ENCODE assay signal across 11 cellular contexts in the genomic region with DNA sequence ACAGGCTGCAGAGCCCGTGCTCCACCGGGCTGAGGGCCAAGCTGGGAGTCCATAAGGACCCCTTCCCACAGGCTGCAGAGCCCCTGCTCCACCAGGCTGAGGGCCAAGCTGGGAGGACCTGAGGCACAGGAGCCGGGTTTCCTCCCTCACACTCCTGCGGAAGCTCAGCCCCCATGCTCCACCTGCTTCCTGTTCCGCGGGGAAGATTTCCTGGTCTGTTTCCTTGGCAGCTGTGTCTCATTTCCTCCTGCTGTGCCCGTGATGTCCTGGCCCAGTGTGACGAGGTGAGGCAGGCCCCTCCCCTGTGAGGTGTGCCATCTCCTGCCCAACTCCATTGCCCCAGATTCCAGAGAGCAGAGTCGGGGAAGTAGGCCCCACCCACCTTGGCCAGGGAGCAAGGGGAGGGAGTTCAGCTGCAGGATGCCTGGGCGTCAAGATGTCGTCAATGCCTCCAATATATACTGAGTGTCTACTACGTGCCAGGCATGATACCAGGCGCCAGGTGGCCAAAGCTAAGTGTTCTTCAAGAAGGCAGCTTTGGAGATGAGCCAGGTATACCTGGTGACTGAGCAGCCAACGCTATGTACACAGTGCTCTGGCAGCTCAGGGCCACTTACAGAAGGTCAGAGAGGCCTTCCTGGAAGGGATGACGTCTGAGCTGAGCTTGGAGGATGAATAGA. TPM values are rescaled to one million over a fixed set of nuclear protein-coding genes. Genes with fewer than 3 reads are reported as not detected.
A peak's percentile ranks its signal among the peaks of the same experiment; 100 is the strongest.
DNase-seq lines count a peak whose midpoint lies in the region; FAIRE-seq lines count a peak whose summit lies in the region.
"Had no signal": no experiment of that assay in that cellular context is flagged by ENCODE, and none has a peak within 500 bp of the region (broad histone marks: within the 10 kb centered on the region; RNA-seq: fewer than 3 reads in every experiment).

No MANE protein-coding gene starts in this region.

- DNase-seq in DMS79 treated with DMSO at 0.1 percent for 48 hours (lab: John Stamatoyannopoulos, UW) (peak; percentile 87), NCI-H2107 treated with DMSO at 0.1 percent for 48 hours (lab: John Stamatoyannopoulos, UW; ENCODE audit: unreplicated experiment) (peak; percentile 77), cerebellar cortex (ENCODE audit: low spot score) (peak; percentile 79), neuronal stem cell (ENCODE audit: low spot score) (no peak), GM19239 (ENCODE audit: insufficient read length, low spot score) (no peak)
- no peak for DNase-seq in activated CD8-positive, alpha-beta memory T cell treated with anti-CD3 and anti-CD28 coated beads, Interleukin-2, amount 50 U/mL, for 48 hours
- no peak for DNase-seq in stimulated activated CD4-positive, alpha-beta T cell treated with anti-CD3 and anti-CD28 coated beads, Interleukin-4, amount 100 ng/mL, for 1 hour
- DNase-seq in stimulated activated CD4-positive, alpha-beta T cell treated with anti-CD3 and anti-CD28 coated beads, Interleukin-1b, Interleukin-23, amount 100 ng/mL, for 48 hours = no peak
- DNase-seq: activated T-cell treated with anti-CD3 and anti-CD28 coated beads, Interleukin-2, amount 50 U/mL, for 1 hour had no signal

- H3K18ac ChIP-seq in neuronal stem cell (ENCODE audit: low read length) = no peak overlapping the region

- H3K4me2 ChIP-seq in neuronal stem cell (ENCODE audit: insufficient read depth, low read length, poor library complexity, severe bottlenecking) = no peak overlapping the region

- no peak overlapping the region for H2AK5ac ChIP-seq in neuronal stem cell (ENCODE audit: low read depth, low read length)

- H3K14ac ChIP-seq in neuronal stem cell (ENCODE audit: low read length) = peak overlapping the region; percentile 3

- no peaks in the 10 kb centered on the region for H3K9me3 ChIP-seq in neuronal stem cell (replicated peaks in 1 of 2; ENCODE audit: control insufficient read depth in 2 of 2, insufficient read depth in 1 of 2, low read depth in 1 of 2, low read length in 2 of 2)

- H3K4me3 ChIP-seq in neuronal stem cell (ENCODE audit: low read length in 2 of 2) = no peak overlapping the region
- H3K4me3 ChIP-seq: coronary artery, K562 had no signal

- H3K27me3 ChIP-seq in neuronal stem cell (ENCODE audit: control insufficient read depth in 3 of 3, insufficient read depth in 3 of 3, low read depth in 1 of 3, low read length in 3 of 3) = peaks cover 0 to 2% (median 0%) of the 10 kb centered on the region in 3 experiments

- H2AFZ ChIP-seq in neuronal stem cell (ENCODE audit: low read length) = no peak overlapping the region

- peak overlapping the region; percentile 74 for H4K8ac ChIP-seq in neuronal stem cell (ENCODE audit: low read depth, low read length)

- H2BK12ac ChIP-seq in neuronal stem cell (ENCODE audit: low read length) = no peak overlapping the region

- no peak overlapping the region for H3K9ac ChIP-seq in neuronal stem cell (ENCODE audit: low read depth, low read length, poor library complexity)

- H2BK5ac ChIP-seq in neuronal stem cell (ENCODE audit: low read length) = no peak overlapping the region

- H2BK15ac ChIP-seq in neuronal stem cell (ENCODE audit: low read length) = no peak overlapping the region

- H3K4me1 ChIP-seq in neuronal stem cell (ENCODE audit: control insufficient read depth in 2 of 2, insufficient read depth in 1 of 2, low read depth in 1 of 2, low read length in 2 of 2) = peaks cover 0 to 2% of the 10 kb centered on the region in 2 donors

- H2BK120ac ChIP-seq in neuronal stem cell (ENCODE audit: low read depth, low read length) = no peak overlapping the region

- no peak overlapping the region for H3K4ac ChIP-seq in neuronal stem cell (ENCODE audit: low read length)

- H3K23ac ChIP-seq in neuronal stem cell (ENCODE audit: low read depth, low read length, poor library complexity) = peak overlapping the region; percentile 56

- H3K36me3 ChIP-seq in neuronal stem cell (replicated peaks in 1 of 2; ENCODE audit: control insufficient read depth in 2 of 2, insufficient read depth in 2 of 2, low read length in 2 of 2) = no peaks in the 10 kb centered on the region

- H3K79me1 ChIP-seq in neuronal stem cell (ENCODE audit: low read depth, low read length) = no peaks in the 10 kb centered on the region

- H3K27ac ChIP-seq in neuronal stem cell (replicated peaks; ENCODE audit: low read length) = no peak overlapping the region
- H3K27ac ChIP-seq: coronary artery had no signal

- WGBS in neuronal stem cell (ENCODE audit: extremely low coverage in 2 of 2, insufficient read length in 2 of 2, insufficient replicate concordance in 1 of 2), 2 donors = no CpG with 5 or more reads among the region's 15 CpGs

- no peak overlapping the region for H4K91ac ChIP-seq in neuronal stem cell (ENCODE audit: low read depth, low read length, poor library complexity)

- FAIRE-seq in GM19239 (lab: Jason Lieb, UNC) = no peak

RNA-seq across cellular contexts. Expression of a gene that starts 58.8 kb away (rescaled TPM):
- 112 TPM for polyA plus RNA-seq in neuronal stem cell (2013, experiment 1 of 2)
- 121 TPM for polyA plus RNA-seq in neuronal stem cell (2013, experiment 2 of 2)

Comparison
In these comparisons a context has a peak if more than half of its experiments do, and no peak if none do; other contexts are left out.
1. DNase-seq: peak in DMS79 treated with DMSO at 0.1 percent for 48 hours (single experiment), NCI-H2107 treated with DMSO at 0.1 percent for 48 hours (single experiment) and cerebellar cortex (single experiment); none in neuronal stem cell (single experiment), activated CD8-positive, alpha-beta memory T cell treated with anti-CD3 and anti-CD28 coated beads, Interleukin-2, amount 50 U/mL, for 48 hours (single experiment), stimulated activated CD4-positive, alpha-beta T cell treated with anti-CD3 and anti-CD28 coated beads, Interleukin-4, amount 100 ng/mL, for 1 hour (single experiment), stimulated activated CD4-positive, alpha-beta T cell treated with anti-CD3 and anti-CD28 coated beads, Interleukin-1b, Interleukin-23, amount 100 ng/mL, for 48 hours (single experiment) and GM19239 (single experiment).